7 cellular contexts compared by ENCODE assay signal in genomic region chr7:106565428-106565827, GRCh38.
"Had no signal": no experiment of that assay in that cellular context is flagged by ENCODE, and none has a peak within 500 bp of the region (broad histone marks: within the 10 kb centered on the region; RNA-seq: fewer than 3 reads in every experiment).

No MANE protein-coding gene starts in this region.

- DNase-seq: IMR-90, KBM-7, KG1 had no signal

- FAIRE-seq: HepG2, HTR-8/SVneo had no signal

- H3K27ac ChIP-seq: HL-60, KMS-11 had no signal

- H3K4me2 ChIP-seq: KMS-11 had no signal

- ATAC-seq: HepG2 had no signal

- H3K9ac ChIP-seq: KMS-11 had no signal
